In the genomic region with DNA sequence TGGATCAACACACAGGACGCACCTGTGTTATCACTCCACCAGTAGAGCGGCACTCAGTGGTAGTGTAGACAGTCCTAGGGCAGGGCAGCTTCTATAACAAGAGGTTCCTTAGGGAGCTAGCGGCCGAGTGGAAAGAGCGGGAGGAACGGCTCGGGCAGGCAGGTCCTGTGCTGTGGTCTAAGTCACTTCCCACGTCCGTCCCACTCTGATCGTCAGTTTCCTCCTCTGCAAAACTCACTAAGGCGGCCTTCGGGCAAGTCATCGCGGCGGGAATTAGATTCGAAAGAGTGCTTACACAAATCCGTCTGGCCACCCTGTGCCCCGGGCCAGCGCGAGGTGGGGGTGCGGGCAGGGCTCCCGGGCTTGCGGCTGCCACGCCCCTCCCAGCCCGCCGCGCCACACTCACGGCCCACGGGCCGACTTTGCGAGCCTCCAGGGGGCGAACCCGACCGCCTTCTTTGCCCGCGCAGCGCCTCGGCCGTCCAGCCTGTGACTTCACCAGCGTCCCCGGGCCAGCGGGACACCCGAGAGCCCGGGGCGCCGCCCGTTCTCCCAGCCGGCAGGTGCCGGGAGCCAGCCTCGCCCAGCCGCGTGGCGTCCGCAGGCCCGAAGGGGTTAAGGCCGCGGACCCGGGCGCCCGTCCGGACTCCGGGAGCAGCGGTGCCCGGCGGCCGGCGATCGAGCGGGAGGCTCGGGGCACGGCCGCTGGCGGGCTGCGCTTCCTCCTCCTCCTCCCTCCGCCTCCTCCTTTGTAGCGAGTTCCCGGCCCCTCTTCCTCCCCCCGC, we compare ENCODE assay signal across 8 cellular contexts. TPM values are rescaled to one million over a fixed set of nuclear protein-coding genes. Genes with fewer than 3 reads are reported as not detected.
DNase-seq lines count a peak whose midpoint lies in the region; ATAC-seq, FAIRE-seq and TF ChIP-seq lines count a peak whose summit lies in the region.

No MANE protein-coding gene starts in this region.

- peak; percentile 51 to 73 (median 60) for ATAC-seq in natural killer cell

- no peak for TF ChIP-seq CTCF in natural killer cell (IDR thresholded peaks at IDR 0.05)

- H3K27ac Mint-ChIP-seq in natural killer cell: no peak overlapping the region

- peak overlapping the region; percentile 86 for H3K4me3 Mint-ChIP-seq in natural killer cell

- FAIRE-seq in frontal cortex (lab: Jason Lieb, UNC) (no peak), urothelium cell line (lab: Jason Lieb, UNC) (peak; percentile 30), GM19239 (lab: Jason Lieb, UNC) (no peak)

- H3K9me3 Mint-ChIP-seq in natural killer cell: no peaks in the 10 kb centered on the region

- peaks cover 45 to 49% of the 10 kb centered on the region in 2 donors for H3K27me3 Mint-ChIP-seq in natural killer cell (ENCODE audit: low read depth in 2 of 2)

- intact Hi-C loops in natural killer cell (cut with micrococcal nuclease): no loop called here

- DNase-seq in NCI-H2171 treated with DMSO at 0.1 percent for 48 hours (lab: John Stamatoyannopoulos, UW): peak; percentile 65
- DNase-seq in NCI-H2171 (lab: John Stamatoyannopoulos, UW): no peak
- DNase-seq in NCI-H510A (lab: John Stamatoyannopoulos, UW): peak; percentile 54
- peak; percentile 27 for DNase-seq in activated naive CD4-positive, alpha-beta T cell treated with anti-CD3 and anti-CD28 coated beads, Interleukin-2, amount 50 U/mL, for 16 hours
- peak; percentile 78 to 83 for DNase-seq in frontal cortex (ENCODE audit: low spot score in 2 of 2)
- peak; percentile 21 for DNase-seq in natural killer cell
- DNase-seq in urothelium cell line (ENCODE audit: low spot score): peak; percentile 71
- DNase-seq in GM19239 (ENCODE audit: insufficient read length, low spot score): no peak

- no peaks in the 10 kb centered on the region for H3K36me3 Mint-ChIP-seq in natural killer cell

- peaks cover 7 to 12% of the 10 kb centered on the region in 2 donors for H3K4me1 Mint-ChIP-seq in natural killer cell

RNA-seq across cellular contexts. Expression of gene CORO2B, which starts 0.4 kb away (rescaled TPM):
- total RNA-seq in frontal cortex (19.2 TPM), natural killer cell (under 1 TPM in 1 of 3 donors, not detected in 2; 0.13 TPM)

Comparison
In these comparisons a context has a peak if more than half of its experiments do, and no peak if none do; other contexts are left out.
1. DNase-seq: peak in NCI-H2171 treated with DMSO at 0.1 percent for 48 hours (single experiment), NCI-H510A (single experiment), activated naive CD4-positive, alpha-beta T cell treated with anti-CD3 and anti-CD28 coated beads, Interleukin-2, amount 50 U/mL, for 16 hours (single experiment), frontal cortex (2 of 2), natural killer cell (single experiment) and urothelium cell line (single experiment); none in NCI-H2171 (single experiment) and GM19239 (single experiment).
2. RNA of gene CORO2B, which starts 0.4 kb away (total RNA-seq): 19.2 TPM in frontal cortex (single experiment); 0.13 TPM in natural killer cell; every median in the first group is over 10 times any median in the second.